ENCODE assay signal across 11 cellular contexts in the genomic region with DNA sequence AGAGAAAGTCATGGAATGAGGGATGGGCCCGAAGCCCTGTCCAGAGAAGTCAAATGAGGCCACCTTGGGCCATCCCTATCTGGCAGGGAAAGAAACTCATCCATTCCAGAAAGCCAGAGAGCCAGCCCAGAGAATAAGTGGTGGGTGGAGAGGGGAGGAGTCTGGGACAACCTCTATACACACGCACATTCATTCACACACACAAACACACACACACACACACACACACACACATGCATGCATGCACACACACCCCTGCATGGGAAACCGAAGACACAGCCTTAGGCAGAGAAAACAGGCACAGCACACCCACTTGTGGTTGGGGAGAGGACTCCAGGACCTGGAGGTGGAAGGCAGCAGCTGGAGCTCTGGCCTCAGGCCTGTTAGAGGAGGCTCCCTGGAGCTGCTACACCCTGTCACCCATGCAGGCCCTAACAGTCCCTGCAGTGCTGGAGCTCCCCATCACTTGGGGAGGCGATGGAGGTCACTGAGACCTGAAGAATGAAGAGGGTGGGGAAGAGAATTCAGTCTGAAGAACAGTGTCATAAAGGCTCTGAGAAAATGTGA. TPM values are rescaled to one million over a fixed set of nuclear protein-coding genes. Genes with fewer than 3 reads are reported as not detected.
DNase-seq lines count a peak whose midpoint lies in the region; ATAC-seq and TF ChIP-seq lines count a peak whose summit lies in the region.
"Had no signal": no experiment of that assay in that cellular context is flagged by ENCODE, and none has a peak within 500 bp of the region (broad histone marks: within the 10 kb centered on the region; RNA-seq: fewer than 3 reads in every experiment).

No MANE protein-coding gene starts in this region.

- peak; percentile 62 for ATAC-seq in Panc1
- no peak for ATAC-seq in HG02759 (IDR thresholded peaks at IDR 0.05; ENCODE audit: unreplicated experiment)
- ATAC-seq in GM21360 (IDR thresholded peaks at IDR 0.05; ENCODE audit: unreplicated experiment) = no peak

- intact Hi-C loops in Panc1 (cut with micrococcal nuclease; ENCODE audit: unreplicated experiment) = no loop called here

- H3K27me3 Mint-ChIP-seq in osteocyte (ENCODE audit: unreplicated experiment) = no peaks in the 10 kb centered on the region

- H3K4me3 Mint-ChIP-seq in osteocyte (ENCODE audit: unreplicated experiment) = no peak overlapping the region
- H3K4me3 Mint-ChIP-seq: neural crest cell had no signal

- in situ Hi-C loops in Caki2 (cut with HindIII; ENCODE audit: low pct_unique_long_range_greater_than_20kb, low sequenced_read_pairs) (no loop called here), Panc1 (cut with HindIII; ENCODE audit: low pct_unique_long_range_greater_than_20kb, low sequenced_read_pairs) (no loop called here)

- BruUV-seq in Panc1 (replicated peaks; lab: Mats Ljungman, UMichigan) = no TSS peak

- no peaks in the 10 kb centered on the region for H3K4me1 ChIP-seq in Panc1 (ENCODE audit: control insufficient read depth, insufficient read depth, low read length)

- peaks cover 6% of the 10 kb centered on the region; the same call in 1 of the 2 replicates for H3K9me3 ChIP-seq in Panc1 (ENCODE audit: control insufficient read depth, insufficient read depth, low read depth, low read length)

- TF ChIP-seq CTCF in Panc1 (IDR thresholded peaks at IDR 0.05) (no peak), fibroblast of pulmonary artery (IDR thresholded peaks at IDR 0.05; ENCODE audit: low read length, missing control alignments) (peak; percentile 35), osteocyte (IDR thresholded peaks at IDR 0.05) (no peak)

- POLR2A ChIA-PET in Panc1 (lab: Charles Lee) = no interaction called here

- H3K4me3 ChIP-seq in Panc1 (ENCODE audit: low read depth in 2 of 2, low read length in 2 of 2) (no peak overlapping the region), fibroblast of pulmonary artery (replicated peaks; ENCODE audit: low read depth, low read length) (no peak overlapping the region)

- peaks cover 10% of the 10 kb centered on the region for H3K4me1 Mint-ChIP-seq in osteocyte (ENCODE audit: unreplicated experiment)
- H3K4me1 Mint-ChIP-seq: neural crest cell had no signal

- DNase-seq in Caki2 (ENCODE audit: low read depth) = peak; percentile 39
- DNase-seq in Panc1 (ENCODE audit: low read depth, low spot score) = no peak
- peak; percentile 65 for DNase-seq in fibroblast of pulmonary artery (ENCODE audit: low read depth)
- DNase-seq in osteocyte (ENCODE audit: extremely low spot score, unreplicated experiment) = no peak
- no peak for DNase-seq in activated CD4-positive, alpha-beta T cell treated with anti-CD3 and anti-CD28 coated beads, Interleukin-2, amount 50 U/mL, for 48 hours
- no peak for DNase-seq in C1 segment of cervical spinal cord (lab: John Stamatoyannopoulos, UW)
- DNase-seq: activated CD8-positive, alpha-beta memory T cell treated with anti-CD3 and anti-CD28 coated beads, Interleukin-2, amount 50 U/mL, for 4 hours had no signal

- CTCF ChIA-PET in Panc1 (lab: Charles Lee) = no interaction called here

- H3K36me3 Mint-ChIP-seq in osteocyte (ENCODE audit: unreplicated experiment) = peaks cover 20% of the 10 kb centered on the region

- no peaks in the 10 kb centered on the region for H3K27me3 ChIP-seq in Panc1 (ENCODE audit: control insufficient read depth, insufficient read depth, low read length)

- peak overlapping the region; percentile 24 for H3K27ac Mint-ChIP-seq in osteocyte (ENCODE audit: unreplicated experiment)

- no peak overlapping the region for H3K27ac ChIP-seq in Panc1 (ENCODE audit: low read length)
- H3K27ac ChIP-seq: epithelial cell of prostate had no signal

- H3K9me3 Mint-ChIP-seq in osteocyte (ENCODE audit: unreplicated experiment) = peaks cover 10% of the 10 kb centered on the region

- H3K36me3 ChIP-seq in Panc1 (ENCODE audit: control insufficient read depth, insufficient read depth, low read length) = no peaks in the 10 kb centered on the region

RNA-seq across cellular contexts. Expression of a gene that starts 38.0 kb away (rescaled TPM):
- 298 and 340 TPM in 2 replicates for total RNA-seq in Caki2 (2014; rRNA removed; shearing (Covaris generic); ENCODE audit: low replicate concordance)
- total RNA-seq in Panc1 (2021; ENCODE audit: unreplicated experiment) (314 TPM), osteocyte (267 and 343 TPM in 2 replicates)
- 384 TPM for polyA plus RNA-seq in Panc1 (2012; ENCODE audit: insufficient read length)

Comparison
In these comparisons a context has a peak if more than half of its experiments do, and no peak if none do; other contexts are left out.
1. DNase-seq: peak in Caki2 (single experiment) and fibroblast of pulmonary artery (single experiment); none in Panc1 (single experiment), osteocyte (single experiment), activated CD4-positive, alpha-beta T cell treated with anti-CD3 and anti-CD28 coated beads, Interleukin-2, amount 50 U/mL, for 48 hours (0 of 2) and C1 segment of cervical spinal cord (0 of 14).